In genomic region chr11:74134661-74135515, GRCh38 we compare ENCODE assay signal across 1 cellular context.
TF ChIP-seq lines count a peak whose summit lies in the region.

No MANE protein-coding gene starts in this region.

TF ChIP-seq in HepG2, 621 proteins besides CTCF, POLR2A, EP300 and RAD21:
- no peak for TF ChIP-seq DRAP1 (CRISPR knock-in tag; IDR thresholded peaks at IDR 0.05)
- TF ChIP-seq ZNF770 (CRISPR knock-in tag; IDR thresholded peaks at IDR 0.05), result peak; percentile 30; the same call in 1 of the 2 replicates
